In genomic region chr6:79233611-79234149, GRCh38 we compare ENCODE assay signal across 8 cellular contexts. TPM values are rescaled to one million over a fixed set of nuclear protein-coding genes. Genes with fewer than 3 reads are reported as not detected.
A peak's percentile ranks its signal among the peaks of the same experiment; 100 is the strongest.
DNase-seq lines count a peak whose midpoint lies in the region; ATAC-seq and TF ChIP-seq lines count a peak whose summit lies in the region.

No MANE protein-coding gene starts in this region.

- POLR2A ChIA-PET in WTC11 (lab: Charles Lee): no interaction called here

- peak overlapping the region; percentile 92 for H3K4me3 Mint-ChIP-seq in WTC11

- H3K27me3 Mint-ChIP-seq in WTC11 (ENCODE audit: low read depth): no peaks in the 10 kb centered on the region; the same call in none of the 2 replicates

- ATAC-seq in GM18870 (IDR thresholded peaks at IDR 0.05; ENCODE audit: unreplicated experiment): peak; percentile 58
- peak; percentile 72 for ATAC-seq in HG03108 (IDR thresholded peaks at IDR 0.05; ENCODE audit: unreplicated experiment)
- ATAC-seq in WTC11: peak; percentile 87

- peak overlapping the region; percentile 92 for H3K27ac Mint-ChIP-seq in WTC11

- H3K4me1 Mint-ChIP-seq in WTC11: peaks cover 32% of the 10 kb centered on the region

- H3K27ac ChIP-seq in caudate nucleus (ENCODE audit: low read depth, low read length): peak overlapping the region; percentile 88

- no peaks in the 10 kb centered on the region for H3K9me3 Mint-ChIP-seq in WTC11

- DNase-seq in AG08395 (ENCODE audit: low spot score): peak; percentile 89
- peak; percentile 88 for DNase-seq in NCI-H2171 treated with DMSO at 0.1 percent for 48 hours (lab: John Stamatoyannopoulos, UW)
- peak; percentile 84 for DNase-seq in WTC11 (ENCODE audit: low spot score)
- peak in 60 of 61 donors; percentile 27 to 91 (median 77) for DNase-seq in caudate nucleus (lab: John Stamatoyannopoulos, UW)
- peak; percentile 95 for DNase-seq in iris pigment epithelial cell (ENCODE audit: low read depth)
- peak; percentile 39 to 60 for DNase-seq in stimulated activated CD4-positive, alpha-beta T cell treated with anti-CD3 and anti-CD28 coated beads, Interleukin-12 subunit alpha, Interleukin-12 subunit beta, amount 100 ng/mL, for 24 hours (ENCODE audit: low read depth in 2 of 2)

- peaks cover 8% of the 10 kb centered on the region; the same call in 1 of the 2 replicates for H3K36me3 Mint-ChIP-seq in WTC11

- CTCF ChIA-PET in WTC11 (lab: Charles Lee): interaction anchor here (0.6 to 1.2 kb wide), 2 partner anchors 9 to 185 kb away, joined by 3 to 4 read pairs; no protein-coding TSS in a partner anchor

- TF ChIP-seq CTCF in WTC11 (IDR thresholded peaks at IDR 0.05): no peak

TF ChIP-seq in WTC11, 78 proteins besides CTCF, POLR2A, EP300 and RAD21 (continues in another document):
- TF ChIP-seq CREM (CRISPR knock-in tag; IDR thresholded peaks at IDR 0.05): peak; percentile 50; the same call in 1 of the 2 replicates
- TF ChIP-seq ATF1 (CRISPR knock-in tag; IDR thresholded peaks at IDR 0.05): no peak
- no peak for TF ChIP-seq SMAD4 (CRISPR knock-in tag; IDR thresholded peaks at IDR 0.05)
- no peak for TF ChIP-seq PRDM15 (CRISPR knock-in tag; IDR thresholded peaks at IDR 0.05)
- no peak for TF ChIP-seq RORB (CRISPR knock-in tag; IDR thresholded peaks at IDR 0.05)
- peak; percentile 59; the same call in 1 of the 2 replicates for TF ChIP-seq FOXK1 (CRISPR knock-in tag; IDR thresholded peaks at IDR 0.05)
- TF ChIP-seq ZNF232 (CRISPR knock-in tag; IDR thresholded peaks at IDR 0.05): no peak
- TF ChIP-seq CREB1 (CRISPR knock-in tag; IDR thresholded peaks at IDR 0.05): no peak
- TF ChIP-seq FOXP1 (CRISPR knock-in tag; IDR thresholded peaks at IDR 0.05; ENCODE audit: borderline replicate concordance): no peak
- TF ChIP-seq, protein P1, sequence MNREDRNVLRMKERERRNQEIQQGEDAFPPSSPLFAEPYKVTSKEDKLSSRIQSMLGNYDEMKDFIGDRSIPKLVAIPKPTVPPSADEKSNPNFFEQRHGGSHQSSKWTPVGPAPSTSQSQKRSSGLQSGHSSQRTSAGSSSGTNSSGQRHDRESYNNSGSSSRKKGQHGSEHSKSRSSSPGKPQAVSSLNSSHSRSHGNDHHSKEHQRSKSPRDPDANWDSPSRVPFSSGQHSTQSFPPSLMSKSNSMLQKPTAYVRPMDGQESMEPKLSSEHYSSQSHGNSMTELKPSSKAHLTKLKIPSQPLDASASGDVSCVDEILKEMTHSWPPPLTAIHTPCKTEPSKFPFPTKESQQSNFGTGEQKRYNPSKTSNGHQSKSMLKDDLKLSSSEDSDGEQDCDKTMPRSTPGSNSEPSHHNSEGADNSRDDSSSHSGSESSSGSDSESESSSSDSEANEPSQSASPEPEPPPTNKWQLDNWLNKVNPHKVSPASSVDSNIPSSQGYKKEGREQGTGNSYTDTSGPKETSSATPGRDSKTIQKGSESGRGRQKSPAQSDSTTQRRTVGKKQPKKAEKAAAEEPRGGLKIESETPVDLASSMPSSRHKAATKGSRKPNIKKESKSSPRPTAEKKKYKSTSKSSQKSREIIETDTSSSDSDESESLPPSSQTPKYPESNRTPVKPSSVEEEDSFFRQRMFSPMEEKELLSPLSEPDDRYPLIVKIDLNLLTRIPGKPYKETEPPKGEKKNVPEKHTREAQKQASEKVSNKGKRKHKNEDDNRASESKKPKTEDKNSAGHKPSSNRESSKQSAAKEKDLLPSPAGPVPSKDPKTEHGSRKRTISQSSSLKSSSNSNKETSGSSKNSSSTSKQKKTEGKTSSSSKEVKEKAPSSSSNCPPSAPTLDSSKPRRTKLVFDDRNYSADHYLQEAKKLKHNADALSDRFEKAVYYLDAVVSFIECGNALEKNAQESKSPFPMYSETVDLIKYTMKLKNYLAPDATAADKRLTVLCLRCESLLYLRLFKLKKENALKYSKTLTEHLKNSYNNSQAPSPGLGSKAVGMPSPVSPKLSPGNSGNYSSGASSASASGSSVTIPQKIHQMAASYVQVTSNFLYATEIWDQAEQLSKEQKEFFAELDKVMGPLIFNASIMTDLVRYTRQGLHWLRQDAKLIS (CRISPR knock-in tag; IDR thresholded peaks at IDR 0.05; ENCODE audit: borderline replicate concordance): 0 out of 2 replicates have a peak, but pooled peaks have one; percentile 8
- 0 out of 2 replicates have a peak, but pooled peaks have one; percentile 62 for TF ChIP-seq E2F5 (CRISPR knock-in tag; IDR thresholded peaks at IDR 0.05)
- peak; percentile 75 for TF ChIP-seq FOXP4 (CRISPR knock-in tag; IDR thresholded peaks at IDR 0.05)
- no peak for TF ChIP-seq MLX (CRISPR knock-in tag; IDR thresholded peaks at IDR 0.05)
- 0 out of 2 replicates have a peak, but pooled peaks have one; percentile 51 for TF ChIP-seq ZBTB43 (CRISPR knock-in tag; IDR thresholded peaks at IDR 0.05)
- TF ChIP-seq NFYB (CRISPR knock-in tag; conservative IDR thresholded peaks at IDR 0.05; ENCODE audit: low read depth): no peak
- no peak for TF ChIP-seq FOXJ3 (CRISPR knock-in tag; IDR thresholded peaks at IDR 0.05; ENCODE audit: borderline replicate concordance)

RNA-seq across cellular contexts. Expression of gene HMGN3, which starts 0.8 kb away (rescaled TPM):
- total RNA-seq in WTC11 (2021): 151 to 165 TPM (median 155 TPM) in 3 replicates

Comparison
In these comparisons a context has a peak if more than half of its experiments do, and no peak if none do; other contexts are left out.
1. Peak in every context shown above with its lines: DNase-seq, ATAC-seq and H3K27ac ChIP-seq.